Comparison of ENCODE assay signal across 21 cellular contexts in the genomic region with DNA sequence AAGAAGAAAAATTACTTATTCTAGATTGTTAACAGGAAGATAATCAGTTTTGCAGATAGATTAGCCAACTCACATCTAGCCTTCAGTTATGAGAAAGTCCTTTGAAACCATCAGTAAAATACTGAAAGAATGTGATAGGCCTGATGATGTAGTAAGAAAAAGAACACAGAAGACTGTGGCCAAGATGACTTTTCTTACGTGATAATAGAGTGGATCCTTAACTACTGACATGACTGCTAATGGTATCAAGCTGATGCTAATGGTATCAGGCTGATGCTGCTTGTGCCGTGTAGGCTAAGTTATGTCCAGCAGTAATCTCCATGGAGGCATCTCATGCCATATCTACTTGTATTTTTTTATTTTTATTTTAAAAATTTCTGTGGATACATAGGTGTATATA.
DNase-seq lines count a peak whose midpoint lies in the region; ATAC-seq, FAIRE-seq and TF ChIP-seq lines count a peak whose summit lies in the region.
"Had no signal": no experiment of that assay in that cellular context is flagged by ENCODE, and none has a peak within 500 bp of the region (broad histone marks: within the 10 kb centered on the region; RNA-seq: fewer than 3 reads in every experiment).

No MANE protein-coding gene starts in this region.

- TF ChIP-seq POLR2A in GM12891 (IDR thresholded peaks at IDR 0.05; ENCODE audit: low read depth, low read length), result no peak
- no peak for TF ChIP-seq POLR2A in H54 (IDR thresholded peaks at IDR 0.05; ENCODE audit: low read depth, low read length)

- no peak overlapping the region for H3K4me3 ChIP-seq in CD4-positive, CD25-positive, alpha-beta regulatory T cell (ENCODE audit: low read depth, low read length)
- H3K4me3 ChIP-seq in psoas muscle, result no peak overlapping the region
- H3K4me3 ChIP-seq: BLaER1 treated with 17β-estradiol and CSF1 and Interleukin-3, amounts not matched to agents 10 nM and 100 nM had no signal

- intact Hi-C loops in psoas muscle (cut with DNase I), result no loop called here

- TF ChIP-seq CTCF in psoas muscle (IDR thresholded peaks at IDR 0.05), result no peak

- DNase-seq in CD4-positive, CD25-positive, alpha-beta regulatory T cell, result no peak
- DNase-seq in GM12891 (ENCODE audit: insufficient read length, low spot score) (no peak), H54 (ENCODE audit: insufficient read length, low spot score) (no peak), T-helper 1 cell (no peak), NCI-H345 treated with DMSO at 0.1 percent for 48 hours (lab: John Stamatoyannopoulos, UW; ENCODE audit: unreplicated experiment) (no peak), psoas muscle (no peak)
- no peak for DNase-seq in stimulated activated effector memory CD8-positive, alpha-beta T cell treated with anti-CD3 and anti-CD28 coated beads, Interleukin-12 subunit alpha, Interleukin-12 subunit beta, amount 100 ng/mL, for 72 hours (ENCODE audit: low spot score in 2 of 2)
- DNase-seq: 8988T; AML-193; CD4-positive, alpha-beta memory T cell; CD8-positive, alpha-beta memory T cell; COR-L47; DMS79 treated with DMSO at 0.1 percent for 48 hours; GF-D8 had no signal

- no peak for ATAC-seq in CD4-positive, CD25-positive, alpha-beta regulatory T cell (ENCODE audit: low read depth in 2 of 2)
- ATAC-seq in stimulated activated effector memory CD8-positive, alpha-beta T cell treated with anti-CD3 and anti-CD28 coated beads, Interleukin-12 subunit alpha, Interleukin-12 subunit beta, amount 100 ng/mL, for 72 hours, result peak; percentile 75
- ATAC-seq in HG03045 (IDR thresholded peaks at IDR 0.05; ENCODE audit: unreplicated experiment) (no peak), psoas muscle (no peak)

- peaks cover 34% of the 10 kb centered on the region for H3K36me3 Mint-ChIP-seq in CD4-positive, CD25-positive, alpha-beta regulatory T cell
- H3K36me3 Mint-ChIP-seq in stimulated activated effector memory CD8-positive, alpha-beta T cell treated with anti-CD3 and anti-CD28 coated beads, Interleukin-12 subunit alpha, Interleukin-12 subunit beta, amount 100 ng/mL, for 72 hours, result peaks cover 18% of the 10 kb centered on the region

- no peaks in the 10 kb centered on the region for H3K27me3 Mint-ChIP-seq in CD4-positive, CD25-positive, alpha-beta regulatory T cell
- H3K27me3 Mint-ChIP-seq: B cell; CD4-positive, alpha-beta memory T cell; CD8-positive, alpha-beta memory T cell had no signal

- peak overlapping the region; percentile 6 for H3K27ac ChIP-seq in CD4-positive, CD25-positive, alpha-beta regulatory T cell (ENCODE audit: insufficient read depth, low read length, poor library complexity, severe bottlenecking)
- no peak overlapping the region for H3K27ac ChIP-seq in psoas muscle
- H3K27ac ChIP-seq: BLaER1 treated with 17β-estradiol and CSF1 and Interleukin-3, amounts not matched to agents 10 nM and 100 nM; C4-2B had no signal

- H3K9me3 ChIP-seq in CD4-positive, CD25-positive, alpha-beta regulatory T cell (ENCODE audit: control insufficient read depth in 2 of 2, low read length in 2 of 2), result no peaks in the 10 kb centered on the region
- no peaks in the 10 kb centered on the region for H3K9me3 ChIP-seq in psoas muscle
- H3K9me3 ChIP-seq: BLaER1 treated with 17β-estradiol and CSF1 and Interleukin-3, amounts not matched to agents 10 nM and 100 nM had no signal

- H3K27me3 ChIP-seq in CD4-positive, CD25-positive, alpha-beta regulatory T cell (ENCODE audit: control insufficient read depth, insufficient read depth, low read length), result no peaks in the 10 kb centered on the region
- no peaks in the 10 kb centered on the region for H3K27me3 ChIP-seq in psoas muscle (ENCODE audit: insufficient read depth in 3 of 3, low read length in 2 of 3)
- H3K27me3 ChIP-seq: BLaER1 treated with 17β-estradiol and CSF1 and Interleukin-3, amounts not matched to agents 10 nM and 100 nM had no signal

- H3K4me3 Mint-ChIP-seq in CD4-positive, CD25-positive, alpha-beta regulatory T cell, result no peak overlapping the region
- no peak overlapping the region for H3K4me3 Mint-ChIP-seq in stimulated activated effector memory CD8-positive, alpha-beta T cell treated with anti-CD3 and anti-CD28 coated beads, Interleukin-12 subunit alpha, Interleukin-12 subunit beta, amount 100 ng/mL, for 72 hours
- H3K4me3 Mint-ChIP-seq: B cell; CD4-positive, alpha-beta memory T cell; CD8-positive, alpha-beta memory T cell had no signal

- FAIRE-seq in GM12891 (lab: Jason Lieb, UNC) (peak; percentile 48), H54 (lab: Jason Lieb, UNC) (peak; percentile 87)
- FAIRE-seq: A204.1, GM12892, GM19239 had no signal

- H3K4me1 ChIP-seq in CD4-positive, CD25-positive, alpha-beta regulatory T cell (ENCODE audit: control insufficient read depth, insufficient read depth, low read length, poor library complexity, severe bottlenecking), result no peaks in the 10 kb centered on the region
- H3K4me1 ChIP-seq in psoas muscle, result no peaks in the 10 kb centered on the region
- H3K4me1 ChIP-seq: BLaER1 treated with 17β-estradiol and CSF1 and Interleukin-3, amounts not matched to agents 10 nM and 100 nM had no signal

- H3K27ac Mint-ChIP-seq in CD4-positive, CD25-positive, alpha-beta regulatory T cell, result no peak overlapping the region
- no peak overlapping the region for H3K27ac Mint-ChIP-seq in stimulated activated effector memory CD8-positive, alpha-beta T cell treated with anti-CD3 and anti-CD28 coated beads, Interleukin-12 subunit alpha, Interleukin-12 subunit beta, amount 100 ng/mL, for 72 hours
- H3K27ac Mint-ChIP-seq: B cell; CD4-positive, alpha-beta memory T cell had no signal

- WGBS in psoas muscle, 3 donors, result 94 to 98% (median 95%) methylated on average over 2 of the region's 2 CpGs

- H3K36me3 ChIP-seq in CD4-positive, CD25-positive, alpha-beta regulatory T cell (ENCODE audit: control insufficient read depth, insufficient read depth, low read length), result peaks cover 35% of the 10 kb centered on the region
- H3K36me3 ChIP-seq in psoas muscle (ENCODE audit: insufficient read depth in 1 of 2, low read depth in 1 of 2), result peaks cover 0 to 27% of the 10 kb centered on the region in 2 donors

- no peaks in the 10 kb centered on the region for H3K9me3 Mint-ChIP-seq in CD4-positive, CD25-positive, alpha-beta regulatory T cell
- H3K9me3 Mint-ChIP-seq in stimulated activated effector memory CD8-positive, alpha-beta T cell treated with anti-CD3 and anti-CD28 coated beads, Interleukin-12 subunit alpha, Interleukin-12 subunit beta, amount 100 ng/mL, for 72 hours, result no peaks in the 10 kb centered on the region
- H3K9me3 Mint-ChIP-seq: CD4-positive, alpha-beta memory T cell; CD8-positive, alpha-beta memory T cell had no signal

- H3K4me1 Mint-ChIP-seq in CD4-positive, CD25-positive, alpha-beta regulatory T cell, result peaks cover 15 to 32% (median 21%) of the 10 kb centered on the region in 4 donors
- no peaks in the 10 kb centered on the region for H3K4me1 Mint-ChIP-seq in stimulated activated effector memory CD8-positive, alpha-beta T cell treated with anti-CD3 and anti-CD28 coated beads, Interleukin-12 subunit alpha, Interleukin-12 subunit beta, amount 100 ng/mL, for 72 hours
- H3K4me1 Mint-ChIP-seq: B cell had no signal

TF ChIP-seq in GM12891, 5 proteins besides CTCF, POLR2A, EP300 and RAD21:
- TF ChIP-seq SPI1 (IDR thresholded peaks at IDR 0.05; ENCODE audit: low read depth, low read length), result no peak
- no peak for TF ChIP-seq POLR2AphosphoS5 (IDR thresholded peaks at IDR 0.05; ENCODE audit: low read depth, low read length)
- TF ChIP-seq TAF1 (IDR thresholded peaks at IDR 0.05; ENCODE audit: low read depth, low read length), result no peak
- no peak for TF ChIP-seq PAX5 (IDR thresholded peaks at IDR 0.05; ENCODE audit: insufficient read depth, low read length, severe bottlenecking)
- TF ChIP-seq POU2F2 (IDR thresholded peaks at IDR 0.05; ENCODE audit: low read depth, low read length), result no peak
